ENCODE assay signal across 1 cellular context in the genomic region with DNA sequence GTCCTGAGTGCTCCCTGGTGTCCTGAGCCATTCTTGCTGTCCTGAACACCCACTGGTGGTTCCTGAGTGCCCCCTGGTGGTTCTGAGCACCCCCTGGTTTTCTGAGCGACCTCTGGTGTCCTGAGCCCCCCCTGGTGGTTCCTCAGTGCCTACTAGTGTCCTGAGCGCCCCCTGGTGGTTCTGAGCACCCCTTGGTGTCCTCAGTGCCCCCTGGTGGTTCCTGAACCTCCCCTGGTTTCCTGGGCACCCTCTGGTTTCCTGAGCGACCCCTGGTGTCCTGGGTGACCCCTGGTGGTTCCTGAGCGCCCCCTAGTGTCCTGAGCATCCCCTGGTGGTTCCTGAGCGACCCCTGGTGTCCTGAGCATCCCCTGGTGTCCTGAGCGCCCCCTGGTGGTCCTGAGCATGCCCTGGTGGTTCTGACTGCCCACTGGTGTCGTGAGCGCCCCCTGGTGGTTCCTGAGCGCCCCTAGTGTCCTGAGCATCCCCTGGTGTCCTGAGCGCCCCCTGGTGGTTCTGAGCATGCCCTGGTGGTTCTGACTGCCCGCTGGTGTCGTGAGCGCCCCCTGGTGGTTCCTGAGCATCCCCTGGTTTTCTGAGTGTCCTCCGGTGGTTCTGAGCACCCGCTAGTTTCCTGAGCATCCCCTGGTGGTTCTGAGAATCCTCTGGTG.
TF ChIP-seq lines count a peak whose summit lies in the region.

No MANE protein-coding gene starts in this region.

TF ChIP-seq in H1, 55 proteins besides CTCF, POLR2A, EP300 and RAD21:
- TF ChIP-seq, protein P1, sequence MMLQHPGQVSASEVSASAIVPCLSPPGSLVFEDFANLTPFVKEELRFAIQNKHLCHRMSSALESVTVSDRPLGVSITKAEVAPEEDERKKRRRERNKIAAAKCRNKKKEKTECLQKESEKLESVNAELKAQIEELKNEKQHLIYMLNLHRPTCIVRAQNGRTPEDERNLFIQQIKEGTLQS (IDR thresholded peaks at IDR 0.05; ENCODE audit: insufficient read depth, low read depth, low read length): peak; percentile 46; the same call in 1 of the 2 replicates
- TF ChIP-seq, protein P2, sequence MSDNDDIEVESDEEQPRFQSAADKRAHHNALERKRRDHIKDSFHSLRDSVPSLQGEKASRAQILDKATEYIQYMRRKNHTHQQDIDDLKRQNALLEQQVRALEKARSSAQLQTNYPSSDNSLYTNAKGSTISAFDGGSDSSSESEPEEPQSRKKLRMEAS (IDR thresholded peaks at IDR 0.05): no peak
- no peak for TF ChIP-seq BACH1 (IDR thresholded peaks at IDR 0.05; ENCODE audit: low read length)
- peak; percentile 74 for TF ChIP-seq TAF7 (optimal IDR thresholded peaks at IDR 0.05; ENCODE audit: borderline replicate concordance, low read depth, low read length)
TF ChIP-seq in H1: peak in this region for 2.
